In the genomic region with DNA sequence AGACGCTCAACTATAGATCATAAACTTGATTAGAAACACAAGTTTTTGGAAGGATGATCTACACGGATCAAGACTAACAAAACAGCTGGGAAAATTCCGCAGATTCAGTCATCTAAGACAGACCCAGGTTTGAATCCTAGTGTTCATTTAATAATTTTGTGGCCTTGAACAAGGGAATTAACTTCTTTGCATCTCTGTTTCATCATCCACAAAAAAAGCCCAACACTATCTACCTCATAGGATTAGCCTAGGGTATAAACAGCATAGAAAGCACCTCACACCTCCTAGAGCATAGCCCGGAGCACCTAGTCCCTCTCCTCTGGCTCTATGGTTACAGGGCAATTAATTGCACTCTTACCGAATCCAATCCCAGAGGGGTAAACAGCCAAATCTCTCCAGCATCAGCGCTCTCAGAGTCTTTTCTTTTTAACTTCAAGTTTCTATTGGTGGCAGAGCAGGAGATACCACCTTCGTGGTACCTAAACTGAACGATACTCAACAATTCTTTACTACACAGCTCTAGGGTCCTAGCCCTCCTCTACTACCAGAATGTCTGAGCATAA, we compare ENCODE assay signal across 8 cellular contexts.
DNase-seq lines count a peak whose midpoint lies in the region; ATAC-seq and TF ChIP-seq lines count a peak whose summit lies in the region.

No MANE protein-coding gene starts in this region.

- TF ChIP-seq CTCF in DND-41 (IDR thresholded peaks at IDR 0.05; ENCODE audit: borderline replicate concordance, extremely low read depth, low read length, poor library complexity, severe bottlenecking) (no peak), NB4 (IDR thresholded peaks at IDR 0.05; ENCODE audit: low read depth, low read length) (no peak), neutrophil (IDR thresholded peaks at IDR 0.05) (no peak)

- peak overlapping the region; percentile 99 for H3K27ac ChIP-seq in DND-41 (ENCODE audit: low read length)
- peak overlapping the region; percentile 12 for H3K27ac ChIP-seq in neutrophil

- H3K27me3 ChIP-seq in DND-41 (ENCODE audit: insufficient read depth, low read length, poor library complexity) (no peaks in the 10 kb centered on the region), neutrophil (no peaks in the 10 kb centered on the region)

- no peaks in the 10 kb centered on the region for H3K9me3 Mint-ChIP-seq in central memory CD8-positive, alpha-beta T cell

- peak overlapping the region; percentile 90 for H3K4me3 Mint-ChIP-seq in central memory CD8-positive, alpha-beta T cell

- peak overlapping the region; percentile 90 for H3K27ac Mint-ChIP-seq in central memory CD8-positive, alpha-beta T cell (ENCODE audit: low read depth)

- DNase-seq in DND-41: no peak
- no peak for DNase-seq in NB4 (ENCODE audit: low read depth)
- no peak for DNase-seq in central memory CD8-positive, alpha-beta T cell (ENCODE audit: low spot score in 2 of 2)
- no peak for DNase-seq in glomerular visceral epithelial cell (ENCODE audit: extremely low spot score)
- no peak for DNase-seq in GM19240 (ENCODE audit: insufficient read length, low spot score)
- DNase-seq in SHP77 treated with DMSO at 0.1 percent for 48 hours (lab: John Stamatoyannopoulos, UW): no peak

- H3K27me3 Mint-ChIP-seq in central memory CD8-positive, alpha-beta T cell: no peaks in the 10 kb centered on the region

- no peak overlapping the region for H3K9ac ChIP-seq in DND-41 (ENCODE audit: low read depth, low read length)

- H3K36me3 Mint-ChIP-seq in central memory CD8-positive, alpha-beta T cell (ENCODE audit: insufficient read depth): peaks cover 33% of the 10 kb centered on the region

- peaks cover 52% of the 10 kb centered on the region for H3K4me1 ChIP-seq in DND-41 (ENCODE audit: insufficient read depth, low read length)
- peaks cover 37 to 50% of the 10 kb centered on the region in 2 experiments for H3K4me1 ChIP-seq in neutrophil (ENCODE audit: control insufficient read depth in 1 of 2, insufficient read depth in 1 of 2, low read depth in 1 of 2, low read length in 1 of 2)

- peaks cover 59% of the 10 kb centered on the region for H3K4me1 Mint-ChIP-seq in central memory CD8-positive, alpha-beta T cell

- H3K36me3 ChIP-seq in DND-41 (ENCODE audit: insufficient read depth, low read length) (0 out of 2 replicates have a peak, but pooled peaks cover 4% of the 10 kb centered on the region), neutrophil (no peaks in the 10 kb centered on the region)

- H3K4me3 ChIP-seq in DND-41 (ENCODE audit: low read depth in 1 of 2, low read length in 2 of 2) (peak overlapping the region in 1 of 2 experiments; percentile 72; a peak in 2 of 4 replicates), NB4 (ENCODE audit: low read depth, low read length) (peak overlapping the region; percentile 99), neutrophil (ENCODE audit: low read depth in 1 of 2, low read length in 1 of 2) (no peak overlapping the region)

- H3K4me2 ChIP-seq in DND-41 (ENCODE audit: insufficient read depth, low read length): peak overlapping the region; percentile 66

- ATAC-seq in DND-41 (ENCODE audit: insufficient read depth, low read depth) (no peak), HG03571 (IDR thresholded peaks at IDR 0.05; ENCODE audit: unreplicated experiment) (no peak)
- ATAC-seq in central memory CD8-positive, alpha-beta T cell (replicated peaks; ENCODE audit: extremely low read depth, poor library complexity, severe bottlenecking): no peak

- TF ChIP-seq POLR2A in NB4 (IDR thresholded peaks at IDR 0.05; ENCODE audit: extremely low read depth, insufficient read length): no peak

- H2AFZ ChIP-seq in DND-41 (ENCODE audit: low read depth, low read length): no peak overlapping the region

- H3K9me3 ChIP-seq in DND-41 (ENCODE audit: insufficient read depth, low read length, severe bottlenecking) (no peaks in the 10 kb centered on the region), neutrophil (no peaks in the 10 kb centered on the region)

- H4K20me1 ChIP-seq in DND-41 (ENCODE audit: insufficient read depth, low read length): peaks cover 35% of the 10 kb centered on the region

- H3K79me2 ChIP-seq in DND-41 (ENCODE audit: insufficient read depth, low read length): peaks cover 79% of the 10 kb centered on the region
